22 cellular contexts compared by ENCODE assay signal in genomic region chr1:200468264-200469001, GRCh38. TPM values are rescaled to one million over a fixed set of nuclear protein-coding genes. Genes with fewer than 3 reads are reported as not detected.
DNase-seq lines count a peak whose midpoint lies in the region; ATAC-seq and TF ChIP-seq lines count a peak whose summit lies in the region.
"Had no signal": no experiment of that assay in that cellular context is flagged by ENCODE, and none has a peak within 500 bp of the region (broad histone marks: within the 10 kb centered on the region; RNA-seq: fewer than 3 reads in every experiment).

No MANE protein-coding gene starts in this region.

- no peak overlapping the region for H2BK120ac ChIP-seq in IMR-90 (ENCODE audit: low read depth, low read length)

- H3K4me1 ChIP-seq in IMR-90 (ENCODE audit: control insufficient read depth, insufficient read depth, low read length): no peaks in the 10 kb centered on the region
- H3K4me1 ChIP-seq in GM23338 (ENCODE audit: insufficient read depth): no peaks in the 10 kb centered on the region
- H3K4me1 ChIP-seq: esophagus muscularis mucosa had no signal

- H3K4ac ChIP-seq in IMR-90 (ENCODE audit: low read depth, low read length): no peak overlapping the region

- no peak overlapping the region for H3K56ac ChIP-seq in IMR-90 (ENCODE audit: extremely low read depth, insufficient read depth, low read length)

- no peak overlapping the region for H2BK20ac ChIP-seq in IMR-90 (ENCODE audit: low read depth, low read length)

- ATAC-seq in IMR-90 (ENCODE audit: low read depth) (no peak), GM23338 (no peak)
- ATAC-seq: activated CD8-positive, alpha-beta T cell treated with anti-CD3 and anti-CD28 coated beads for 36 hours had no signal

- intact Hi-C loops in IMR-90 (cut with micrococcal nuclease): no loop called here

- in situ Hi-C loops in IMR-90 (cut with MboI; ENCODE audit: low sequenced_read_pairs): no loop called here

- H2BK15ac ChIP-seq in IMR-90 (ENCODE audit: low read depth, low read length): no peak overlapping the region

- H4K91ac ChIP-seq in IMR-90 (ENCODE audit: insufficient read depth, low read depth, low read length): no peak overlapping the region

- no peaks in the 10 kb centered on the region for H3K9me1 ChIP-seq in IMR-90 (ENCODE audit: insufficient read depth, low read length)

- H3K36me3 Mint-ChIP-seq in GM23338 (ENCODE audit: low read depth): no peaks in the 10 kb centered on the region
- H3K36me3 Mint-ChIP-seq: CD8-positive, alpha-beta memory T cell; IgD-negative memory B cell had no signal

- POLR2A ChIA-PET in IMR-90 (lab: Charles Lee; ENCODE audit: unreplicated experiment) (no interaction called here), RWPE1 (lab: Yijun Ruan, JAX; ENCODE audit: low non-redundant PET) (interaction anchor here (0.6 kb wide), 1 partner anchor 52 kb away, joined by 3 read pairs; no protein-coding TSS in a partner anchor)

- no peaks in the 10 kb centered on the region for H3K27me3 Mint-ChIP-seq in GM23338 (ENCODE audit: insufficient read depth, low read depth, poor library complexity)

- H3K36me3 ChIP-seq in IMR-90 (ENCODE audit: control insufficient read depth, insufficient read depth, low read length) (no peaks in the 10 kb centered on the region), GM23338 (ENCODE audit: insufficient read depth) (no peaks in the 10 kb centered on the region)
- H3K36me3 ChIP-seq: brain microvascular endothelial cell, esophagus muscularis mucosa, thoracic aorta had no signal

- peaks cover 10% of the 10 kb centered on the region for H3K4me1 Mint-ChIP-seq in GM23338

- H3K9me3 ChIP-seq in IMR-90 (ENCODE audit: control insufficient read depth, insufficient read depth, low read length): no peaks in the 10 kb centered on the region
- H3K9me3 ChIP-seq: esophagus muscularis mucosa, thoracic aorta had no signal

- H2AK9ac ChIP-seq in IMR-90 (replicated peaks; ENCODE audit: low read depth, low read length, poor library complexity): no peak overlapping the region

- H3K14ac ChIP-seq in IMR-90 (replicated peaks; ENCODE audit: low read depth, low read length): no peak overlapping the region

- DNase-seq in ELR (ENCODE audit: low read depth) (peak; percentile 60), IMR-90 (peak; percentile 30), RWPE1 (ENCODE audit: low spot score) (peak; percentile 19), glomerular visceral epithelial cell (ENCODE audit: extremely low spot score) (peak; percentile 16), Ammon's horn (ENCODE audit: low spot score) (no peak), GM23338 (ENCODE audit: low spot score) (no peak), AG08395 (ENCODE audit: low spot score) (no peak)
- no peak for DNase-seq in activated CD8-positive, alpha-beta memory T cell treated with anti-CD3 and anti-CD28 coated beads, Interleukin-2, amount 50 U/mL, for 4 hours
- DNase-seq: activated CD8-positive, alpha-beta T cell treated with anti-CD3 and anti-CD28 coated beads for 36 hours; activated gamma-delta T cell treated with Interleukin-2 at 50 U/mL for 16 hours; brain microvascular endothelial cell; CD8-positive, alpha-beta memory T cell; effector memory CD4-positive, alpha-beta T cell; mesendoderm; MM.1S; stimulated activated CD4-positive, alpha-beta T cell treated with anti-CD3 and anti-CD28 coated beads, Interleukin-4, amount 100 ng/mL, for 1 hour; stimulated activated naive CD4-positive, alpha-beta T cell treated with Interleukin-2 at 50 U/mL for 16 hours had no signal

- no peak overlapping the region for H2BK5ac ChIP-seq in IMR-90 (ENCODE audit: low read depth, low read length, poor library complexity, severe bottlenecking)

- H3K27ac Mint-ChIP-seq in GM23338: no peak overlapping the region
- H3K27ac Mint-ChIP-seq: activated CD8-positive, alpha-beta T cell treated with anti-CD3 and anti-CD28 coated beads for 36 hours; CD8-positive, alpha-beta memory T cell; IgD-negative memory B cell; T-helper 2 cell treated with Interferon-gamma antibody and Interleukin-4, amounts not matched to agents 5 μg/mL and 100 μg/mL, for 36 hours had no signal

- no peak overlapping the region for H2AK5ac ChIP-seq in IMR-90 (ENCODE audit: low read depth, low read length)

- no peak for TF ChIP-seq CTCF in IMR-90 (conservative IDR thresholded peaks at IDR 0.05; ENCODE audit: low read depth, low read length)
- TF ChIP-seq CTCF in RWPE1 (conservative IDR thresholded peaks at IDR 0.05; ENCODE audit: low read depth): no peak
- no peak for TF ChIP-seq CTCF in GM23338 (conservative IDR thresholded peaks at IDR 0.05; ENCODE audit: low read depth in 2 of 2)

- H3K79me1 ChIP-seq in IMR-90 (ENCODE audit: low read depth in 1 of 2, low read length in 2 of 2): no peaks in the 10 kb centered on the region

- H4K20me1 ChIP-seq in IMR-90 (ENCODE audit: insufficient read depth, low read length) (no peaks in the 10 kb centered on the region), GM23338 (replicated peaks; ENCODE audit: insufficient read depth) (no peaks in the 10 kb centered on the region)

- dilution Hi-C loops in IMR-90 (cut with HindIII; ENCODE audit: low sequenced_read_pairs, unreplicated experiment): no loop called here

- no peak overlapping the region for H4K5ac ChIP-seq in IMR-90 (ENCODE audit: low read depth, low read length)

- no peaks in the 10 kb centered on the region for H3K9me2 ChIP-seq in GM23338 (ENCODE audit: insufficient read depth)

- no peak overlapping the region for H3K23ac ChIP-seq in IMR-90 (ENCODE audit: low read depth, low read length)

- CTCF ChIA-PET in IMR-90 (lab: Yijun Ruan, JAX): no interaction called here
- CTCF ChIA-PET in RWPE1 (lab: Yijun Ruan, JAX): interaction anchor here (0.5 to 0.8 kb wide), 4 partner anchors 9 to 59 kb away, joined by 3 to 7 read pairs (median 4); no protein-coding TSS in a partner anchor

- H3K18ac ChIP-seq in IMR-90 (ENCODE audit: low read depth, low read length): no peak overlapping the region

- no peak for TF ChIP-seq RAD21 in IMR-90 (IDR thresholded peaks at IDR 0.05; ENCODE audit: low read length)

- H3K27me3 ChIP-seq in IMR-90 (ENCODE audit: control insufficient read depth, insufficient read depth, low read length): no peaks in the 10 kb centered on the region
- H3K27me3 ChIP-seq in GM23338 (ENCODE audit: insufficient read depth): no peaks in the 10 kb centered on the region
- H3K27me3 ChIP-seq: brain microvascular endothelial cell had no signal

- H3K9ac ChIP-seq in IMR-90 (ENCODE audit: low read depth, low read length): no peak overlapping the region

- H3K27ac ChIP-seq in IMR-90 (ENCODE audit: insufficient read depth, low read length) (no peak overlapping the region), RWPE1 (no peak overlapping the region), GM23338 (ENCODE audit: low read depth) (no peak overlapping the region)
- H3K27ac ChIP-seq: brain microvascular endothelial cell, esophagus muscularis mucosa, thoracic aorta had no signal

- H3K4me3 Mint-ChIP-seq in GM23338: no peak overlapping the region
- H3K4me3 Mint-ChIP-seq: activated CD8-positive, alpha-beta T cell treated with anti-CD3 and anti-CD28 coated beads for 36 hours; CD8-positive, alpha-beta memory T cell; IgD-negative memory B cell; T-helper 2 cell treated with Interferon-gamma antibody and Interleukin-4, amounts not matched to agents 5 μg/mL and 100 μg/mL, for 36 hours had no signal

- no peak overlapping the region for H4K8ac ChIP-seq in IMR-90 (ENCODE audit: low read depth in 2 of 2, low read length in 2 of 2)

- no peaks in the 10 kb centered on the region for H3K9me3 Mint-ChIP-seq in GM23338
- H3K9me3 Mint-ChIP-seq: activated CD8-positive, alpha-beta T cell treated with anti-CD3 and anti-CD28 coated beads for 36 hours; CD8-positive, alpha-beta memory T cell; IgD-negative memory B cell; T-helper 2 cell treated with Interferon-gamma antibody and Interleukin-4, amounts not matched to agents 5 μg/mL and 100 μg/mL, for 36 hours had no signal

- no CpG with 5 or more reads among the region's 4 CpGs for WGBS in IMR-90 (ENCODE audit: extremely low coverage in 2 of 2, insufficient read length in 1 of 2), 2 experiments

- BruUV-seq in IMR-90 (replicated peaks; lab: Mats Ljungman, UMichigan): no TSS peak

- H3F3A ChIP-seq in GM23338 (replicated peaks; ENCODE audit: low read depth): no peaks in the 10 kb centered on the region

- H3K4me2 ChIP-seq in IMR-90 (ENCODE audit: low read depth, low read length) (no peak overlapping the region), GM23338 (no peak overlapping the region)
- H3K4me2 ChIP-seq: smooth muscle cell had no signal

- no peak for TF ChIP-seq POLR2A in IMR-90 (IDR thresholded peaks at IDR 0.05; ENCODE audit: low read depth, low read length)

- no peaks in the 10 kb centered on the region for H3K79me2 ChIP-seq in GM23338 (replicated peaks; ENCODE audit: insufficient read depth)

- no peak overlapping the region for H2AFZ ChIP-seq in IMR-90 (replicated peaks; ENCODE audit: low read length, poor library complexity)
- H2AFZ ChIP-seq in GM23338: no peak overlapping the region

- no peak overlapping the region for H3K4me3 ChIP-seq in IMR-90 (ENCODE audit: insufficient read depth, low read depth, low read length)
- no peak overlapping the region for H3K4me3 ChIP-seq in GM23338
- H3K4me3 ChIP-seq: esophagus muscularis mucosa, smooth muscle cell, thoracic aorta had no signal

TF ChIP-seq in IMR-90, 13 proteins besides CTCF, POLR2A, EP300 and RAD21 (continues in another document):
- TF ChIP-seq CHD1 (IDR thresholded peaks at IDR 0.05; ENCODE audit: low read depth, low read length) (no peak), CEBPB (IDR thresholded peaks at IDR 0.05; ENCODE audit: low read depth, low read length) (no peak), MAFK (IDR thresholded peaks at IDR 0.05; ENCODE audit: low read depth, low read length) (no peak), RFX5 (IDR thresholded peaks at IDR 0.05; ENCODE audit: low read depth, low read length) (no peak)

RNA-seq across cellular contexts. Expression of gene ZNF281, which starts 58.6 kb away (rescaled TPM):
- 37.5 and 38.0 TPM in 2 replicates for total RNA-seq in IMR-90 (2012; rRNA removed)
- 5.4 and 7.0 TPM in 2 replicates for polyA plus RNA-seq in IMR-90 (2012; rRNA removed)
- 1.1 and 1.7 TPM in 2 replicates for polyA plus RNA-seq in IMR-90 (2012; cell fraction: cytosol; rRNA removed)
- polyA plus RNA-seq in IMR-90 (2012; cell fraction: nucleus; rRNA removed; ENCODE audit: low replicate concordance): 2.1 and 9.7 TPM in 2 replicates
- total RNA-seq in GM23338 (2014; rRNA removed; shearing (Covaris generic)): 79.3 and 81.2 TPM in 2 replicates
- polyA plus RNA-seq in GM23338 (2016; fragmentation: Nextera tagmentation; extraction: Ambion mirVana): 51.5 and 62.1 TPM in 2 replicates

Comparison
In these comparisons a context has a peak if more than half of its experiments do, and no peak if none do; other contexts are left out.
1. DNase-seq: peak in ELR (single experiment), IMR-90 (single experiment), RWPE1 (single experiment) and glomerular visceral epithelial cell (single experiment); none in Ammon's horn (single experiment), GM23338 (single experiment), activated CD8-positive, alpha-beta memory T cell treated with anti-CD3 and anti-CD28 coated beads, Interleukin-2, amount 50 U/mL, for 4 hours (single experiment) and AG08395 (single experiment).